In the genomic region with DNA sequence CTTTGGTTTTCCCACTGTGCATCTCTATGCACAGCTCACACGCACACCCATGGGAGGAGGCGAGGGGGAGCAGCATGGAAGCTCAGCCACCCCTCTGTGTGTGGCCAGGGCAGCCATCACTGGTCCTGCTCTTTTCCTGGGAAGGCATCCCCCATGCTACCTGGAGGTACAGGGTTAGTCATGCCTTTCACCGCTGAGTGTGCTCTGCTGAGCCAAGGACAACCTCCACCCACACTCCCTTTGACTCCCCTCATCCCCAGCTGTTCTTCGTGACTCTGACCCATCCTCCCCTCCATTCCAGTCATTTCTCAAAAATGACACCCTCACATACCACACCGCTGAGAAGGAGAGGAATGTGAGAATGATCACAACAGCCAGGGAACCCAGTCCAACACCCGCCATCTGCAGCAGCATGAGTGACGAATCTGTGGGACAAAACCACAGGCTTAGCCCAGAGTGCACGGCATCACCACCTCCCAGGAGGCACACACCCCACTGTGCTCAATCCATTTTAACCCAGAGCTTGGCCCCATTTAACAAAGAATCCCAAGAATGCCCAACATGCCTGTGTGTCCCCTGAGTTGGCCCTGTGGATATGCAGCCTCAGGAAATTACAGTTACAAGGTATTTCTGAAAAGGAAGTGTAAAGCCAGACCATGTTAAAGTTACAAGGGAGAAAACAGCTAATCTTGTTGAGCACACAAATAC, we compare ENCODE assay signal across 8 cellular contexts.
DNase-seq lines count a peak whose midpoint lies in the region; ATAC-seq, FAIRE-seq and TF ChIP-seq lines count a peak whose summit lies in the region.

No MANE protein-coding gene starts in this region.

- dilution Hi-C loops in mammary epithelial cell (cut with HindIII; ENCODE audit: low sequenced_read_pairs) = no loop called here

- no peaks in the 10 kb centered on the region for H4K20me1 ChIP-seq in mammary epithelial cell (ENCODE audit: insufficient read depth, low read length)

- no peaks in the 10 kb centered on the region for H3K9me3 ChIP-seq in mammary epithelial cell (replicated peaks; ENCODE audit: insufficient read depth, low read length)
- H3K9me3 ChIP-seq in kidney (ENCODE audit: control insufficient read depth in 1 of 2, low read length in 2 of 2) = no peaks in the 10 kb centered on the region
- no peaks in the 10 kb centered on the region for H3K9me3 ChIP-seq in aorta (ENCODE audit: control insufficient read depth, low read length)
- H3K9me3 ChIP-seq in testis = no peaks in the 10 kb centered on the region

- TF ChIP-seq CTCF in mammary epithelial cell (conservative IDR thresholded peaks at IDR 0.05 in 1 of 2, IDR thresholded peaks at IDR 0.05 in 1 of 2; ENCODE audit: extremely low read depth in 1 of 2, insufficient read depth in 1 of 2, low read depth in 1 of 2, low read length in 2 of 2) (no peak), kidney (IDR thresholded peaks at IDR 0.05; ENCODE audit: borderline replicate concordance, extremely low read depth, insufficient read depth) (no peak), testis (IDR thresholded peaks at IDR 0.05) (no peak)

- H3K9me3 Mint-ChIP-seq in stimulated activated naive CD8-positive, alpha-beta T cell treated with anti-CD3 and anti-CD28 coated beads, Interleukin-15, amount 100 ng/mL, for 72 hours = peaks cover 0 to 15% of the 10 kb centered on the region in 2 donors

- H3K4me3 ChIP-seq in mammary epithelial cell (replicated peaks in 1 of 3; ENCODE audit: insufficient read depth in 1 of 3, low read depth in 2 of 3, low read length in 3 of 3) (no peak overlapping the region), kidney (ENCODE audit: low read length in 2 of 2) (no peak overlapping the region), aorta (ENCODE audit: low read length in 2 of 2) (no peak overlapping the region), testis (no peak overlapping the region)

- FAIRE-seq in kidney (lab: Jason Lieb, UNC) = no peak
- no peak for FAIRE-seq in frontal cortex (lab: Jason Lieb, UNC)

- TF ChIP-seq POLR2A in testis (IDR thresholded peaks at IDR 0.05) = no peak

- intact Hi-C loops in mammary epithelial cell (cut with micrococcal nuclease) (loop anchor here (1.0 to 2.0 kb wide), 5 partner anchors 11 to 144 kb away; no protein-coding TSS in a partner anchor), kidney (cut with DNase I) (no loop called here), aorta (cut with DNase I) (no loop called here), testis (cut with DNase I; ENCODE audit: low total_unique reads) (no loop called here)

- in situ Hi-C loops in mammary epithelial cell (cut with MboI; ENCODE audit: low sequenced_read_pairs in 2 of 2) = loop anchor here in 1 of 2 donors (10.0 kb wide), 1 partner anchor 77 kb away; no protein-coding TSS in a partner anchor

- H3K27me3 ChIP-seq in mammary epithelial cell (ENCODE audit: insufficient read depth, low read length) = no peaks in the 10 kb centered on the region
- H3K27me3 ChIP-seq in aorta (ENCODE audit: control insufficient read depth in 1 of 2, insufficient read depth in 2 of 2, low read length in 1 of 2) = no peaks in the 10 kb centered on the region
- no peaks in the 10 kb centered on the region for H3K27me3 ChIP-seq in testis

- H3K27me3 Mint-ChIP-seq in stimulated activated naive CD8-positive, alpha-beta T cell treated with anti-CD3 and anti-CD28 coated beads, Interleukin-15, amount 100 ng/mL, for 72 hours = peaks cover 38% of the 10 kb centered on the region

- H3K27ac Mint-ChIP-seq in stimulated activated naive CD8-positive, alpha-beta T cell treated with anti-CD3 and anti-CD28 coated beads, Interleukin-15, amount 100 ng/mL, for 72 hours = no peak overlapping the region

- ATAC-seq in stimulated activated naive CD8-positive, alpha-beta T cell treated with anti-CD3 and anti-CD28 coated beads, Interleukin-15, Interleukin-2, amounts not matched to agents 100 U/mL and 50 U/mL, for 24 hours = peak; percentile 17
- ATAC-seq in stimulated activated naive CD8-positive, alpha-beta T cell treated with anti-CD3 and anti-CD28 coated beads, Interleukin-15, amount 100 ng/mL, for 72 hours = no peak
- peak; percentile 38 for ATAC-seq in aorta (ENCODE audit: low FRiP score)

- H3K9ac ChIP-seq in mammary epithelial cell (ENCODE audit: insufficient read depth, low read length) = peak overlapping the region; percentile 30
- H3K9ac ChIP-seq in kidney (ENCODE audit: low read length in 2 of 2) = no peak overlapping the region

- H3K4me1 Mint-ChIP-seq in stimulated activated naive CD8-positive, alpha-beta T cell treated with anti-CD3 and anti-CD28 coated beads, Interleukin-15, amount 100 ng/mL, for 72 hours = peaks cover 41% of the 10 kb centered on the region

- no peak overlapping the region for H3K4me3 Mint-ChIP-seq in stimulated activated naive CD8-positive, alpha-beta T cell treated with anti-CD3 and anti-CD28 coated beads, Interleukin-15, amount 100 ng/mL, for 72 hours

- 21% methylated on average over 5 of the region's 8 CpGs for WGBS in mammary epithelial cell (ENCODE audit: low coverage, missing lambda C conversion rate)
- WGBS in aorta, 2 donors = 41 to 56% methylated on average over 8 of the region's 8 CpGs
- 41 to 70% methylated on average over 6 to 8 of the region's 8 CpGs for WGBS in testis, 2 donors

- H3K36me3 ChIP-seq in mammary epithelial cell (ENCODE audit: insufficient read depth, low read length) (no peaks in the 10 kb centered on the region), kidney (ENCODE audit: control insufficient read depth in 1 of 2, insufficient read depth in 2 of 2, low read length in 2 of 2) (no peaks in the 10 kb centered on the region), aorta (ENCODE audit: control insufficient read depth in 1 of 2, insufficient read depth in 2 of 2, low read length in 1 of 2) (no peaks in the 10 kb centered on the region), testis (ENCODE audit: low read depth, missing control alignments) (no peaks in the 10 kb centered on the region)

- H3K4me2 ChIP-seq in mammary epithelial cell (ENCODE audit: insufficient read depth, low read depth, low read length) = peak overlapping the region; percentile 46

- no TSS peak for BruUV-seq in mammary epithelial cell (replicated peaks; lab: Mats Ljungman, UMichigan)

- peaks cover 60% of the 10 kb centered on the region for H3K4me1 ChIP-seq in mammary epithelial cell (ENCODE audit: insufficient read depth, low read length)
- peaks cover 0 to 3% of the 10 kb centered on the region in 2 donors for H3K4me1 ChIP-seq in kidney (ENCODE audit: control insufficient read depth in 1 of 2, insufficient read depth in 1 of 2, low read depth in 1 of 2, low read length in 2 of 2)
- no peaks in the 10 kb centered on the region for H3K4me1 ChIP-seq in aorta (ENCODE audit: control insufficient read depth in 1 of 2, insufficient read depth in 2 of 2, low read length in 2 of 2)
- no peaks in the 10 kb centered on the region for H3K4me1 ChIP-seq in testis

- H2AFZ ChIP-seq in mammary epithelial cell (ENCODE audit: low read depth, low read length) = peak overlapping the region; percentile 37

- CTCF ChIA-PET in mammary epithelial cell (lab: Charles Lee; ENCODE audit: low non-redundant PET) = no interaction called here

- H3K79me2 ChIP-seq in mammary epithelial cell (ENCODE audit: insufficient read depth, low read length) = no peaks in the 10 kb centered on the region

- H3K27ac ChIP-seq in mammary epithelial cell (ENCODE audit: insufficient read depth, low read depth, low read length) = peak overlapping the region; percentile 52
- peak overlapping the region in 1 of 2 donors; percentile 66 for H3K27ac ChIP-seq in kidney (ENCODE audit: low read depth in 2 of 2, low read length in 2 of 2)
- no peak overlapping the region for H3K27ac ChIP-seq in aorta (ENCODE audit: low read depth in 1 of 2, low read length in 2 of 2)
- H3K27ac ChIP-seq in testis = no peak overlapping the region

- DNase-seq in stimulated activated naive CD8-positive, alpha-beta T cell treated with anti-CD3 and anti-CD28 coated beads, Interleukin-15, Interleukin-2, amounts not matched to agents 100 U/mL and 50 U/mL, for 24 hours = peak; percentile 13
- no peak for DNase-seq in stimulated activated naive CD8-positive, alpha-beta T cell treated with anti-CD3 and anti-CD28 coated beads, Interleukin-15, amount 100 ng/mL, for 72 hours
- DNase-seq in mammary epithelial cell (peak; percentile 99), kidney (peak; percentile 77), aorta (peak in 1 of 2 donors; percentile 69), testis (no peak), frontal cortex (ENCODE audit: low spot score in 2 of 2) (no peak), NCI-H2081 treated with DMSO at 0.1 percent for 48 hours (lab: John Stamatoyannopoulos, UW) (no peak)

Comparison
In these comparisons a context has a peak if more than half of its experiments do, and no peak if none do; other contexts are left out.
1. DNase-seq: peak in stimulated activated naive CD8-positive, alpha-beta T cell treated with anti-CD3 and anti-CD28 coated beads, Interleukin-15, Interleukin-2, amounts not matched to agents 100 U/mL and 50 U/mL, for 24 hours (single experiment), mammary epithelial cell (single experiment) and kidney (single experiment); none in stimulated activated naive CD8-positive, alpha-beta T cell treated with anti-CD3 and anti-CD28 coated beads, Interleukin-15, amount 100 ng/mL, for 72 hours (0 of 2), testis (single experiment), frontal cortex (0 of 2) and NCI-H2081 treated with DMSO at 0.1 percent for 48 hours (single experiment).